In the genomic region with DNA sequence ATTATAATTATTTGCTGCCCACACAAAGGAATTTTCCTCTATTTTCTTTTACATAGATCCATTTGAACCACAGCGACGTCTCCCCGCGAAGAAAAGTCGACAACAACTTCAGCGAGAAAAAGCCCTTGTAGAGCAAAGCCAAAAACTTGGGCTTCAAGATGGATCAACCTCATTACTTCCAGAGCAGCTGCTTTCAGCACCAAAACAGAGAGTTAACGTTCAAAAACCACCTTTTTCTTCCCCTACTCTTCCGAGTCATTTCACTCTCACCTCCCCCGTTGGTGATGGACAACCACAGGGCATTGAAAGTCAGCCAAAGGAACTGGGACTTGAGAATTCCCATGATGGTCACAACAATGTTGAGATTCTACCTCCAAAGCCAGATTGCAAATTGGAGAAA, we compare ENCODE assay signal across 19 cellular contexts. TPM values are rescaled to one million over a fixed set of nuclear protein-coding genes. Genes with fewer than 3 reads are reported as not detected.
DNase-seq lines count a peak whose midpoint lies in the region; ATAC-seq and TF ChIP-seq lines count a peak whose summit lies in the region.
"Had no signal": no experiment of that assay in that cellular context is flagged by ENCODE, and none has a peak within 500 bp of the region (broad histone marks: within the 10 kb centered on the region; RNA-seq: fewer than 3 reads in every experiment).

No MANE protein-coding gene starts in this region.

- H3K27ac Mint-ChIP-seq in activated CD8-positive, alpha-beta T cell treated with anti-CD3 and anti-CD28 coated beads for 36 hours = peak overlapping the region; percentile 38
- H3K27ac Mint-ChIP-seq in activated CD8-positive, alpha-beta T cell treated with anti-CD3 and anti-CD28 coated beads, Interleukin-2, amount 10 ng/mL, durations not matched to agents 7 days and 5 days = no peak overlapping the region
- no peak overlapping the region for H3K27ac Mint-ChIP-seq in activated CD4-positive, alpha-beta memory T cell treated with anti-CD3 and anti-CD28 coated beads, Interleukin-2, amount 10 ng/mL, durations not matched to agents 7 days and 5 days

- ATAC-seq in activated CD8-positive, alpha-beta T cell treated with anti-CD3 and anti-CD28 coated beads for 36 hours = no peak
- ATAC-seq in activated CD8-positive, alpha-beta T cell treated with anti-CD3 and anti-CD28 coated beads, Interleukin-2, amount 10 ng/mL, durations not matched to agents 7 days and 5 days = no peak
- ATAC-seq in HG03432 (IDR thresholded peaks at IDR 0.05; ENCODE audit: unreplicated experiment) = no peak

- H3K27me3 Mint-ChIP-seq in activated CD8-positive, alpha-beta T cell treated with anti-CD3 and anti-CD28 coated beads for 36 hours = no peaks in the 10 kb centered on the region
- H3K27me3 Mint-ChIP-seq in activated CD8-positive, alpha-beta T cell treated with anti-CD3 and anti-CD28 coated beads, Interleukin-2, amount 10 ng/mL, durations not matched to agents 7 days and 5 days (ENCODE audit: low read depth) = no peaks in the 10 kb centered on the region
- no peaks in the 10 kb centered on the region for H3K27me3 Mint-ChIP-seq in activated CD4-positive, alpha-beta memory T cell treated with anti-CD3 and anti-CD28 coated beads, Interleukin-2, amount 10 ng/mL, durations not matched to agents 7 days and 5 days
- H3K27me3 Mint-ChIP-seq: CD4-positive, alpha-beta memory T cell had no signal

- TF ChIP-seq CTCF in activated CD8-positive, alpha-beta T cell treated with anti-CD3 and anti-CD28 coated beads for 36 hours (IDR thresholded peaks at IDR 0.05) = no peak

- POLR2A ChIA-PET in activated CD8-positive, alpha-beta T cell treated with anti-CD3 and anti-CD28 coated beads for 36 hours (lab: Charles Lee) = no interaction called here
- POLR2A ChIA-PET in activated CD8-positive, alpha-beta T cell treated with anti-CD3 and anti-CD28 coated beads, Interleukin-2, amount 10 ng/mL, durations not matched to agents 7 days and 5 days (lab: Charles Lee) = no interaction called here
- POLR2A ChIA-PET in activated CD4-positive, alpha-beta memory T cell treated with anti-CD3 and anti-CD28 coated beads, Interleukin-2, amount 10 ng/mL, durations not matched to agents 7 days and 5 days (lab: Charles Lee) = no interaction called here

- H3K4me1 Mint-ChIP-seq in activated CD8-positive, alpha-beta T cell treated with anti-CD3 and anti-CD28 coated beads for 36 hours (ENCODE audit: low read depth) = peaks cover 14% of the 10 kb centered on the region
- H3K4me1 Mint-ChIP-seq in activated CD8-positive, alpha-beta T cell treated with anti-CD3 and anti-CD28 coated beads, Interleukin-2, amount 10 ng/mL, durations not matched to agents 7 days and 5 days (ENCODE audit: low read depth) = peaks cover 3% of the 10 kb centered on the region
- H3K4me1 Mint-ChIP-seq in activated CD4-positive, alpha-beta memory T cell treated with anti-CD3 and anti-CD28 coated beads, Interleukin-2, amount 10 ng/mL, durations not matched to agents 7 days and 5 days = peaks cover 8% of the 10 kb centered on the region

- H3K4me3 Mint-ChIP-seq in activated CD8-positive, alpha-beta T cell treated with anti-CD3 and anti-CD28 coated beads for 36 hours = no peak overlapping the region
- H3K4me3 Mint-ChIP-seq in activated CD8-positive, alpha-beta T cell treated with anti-CD3 and anti-CD28 coated beads, Interleukin-2, amount 10 ng/mL, durations not matched to agents 7 days and 5 days = no peak overlapping the region
- H3K4me3 Mint-ChIP-seq in activated CD4-positive, alpha-beta memory T cell treated with anti-CD3 and anti-CD28 coated beads, Interleukin-2, amount 10 ng/mL, durations not matched to agents 7 days and 5 days = no peak overlapping the region
- H3K4me3 Mint-ChIP-seq: CD4-positive, alpha-beta memory T cell had no signal

- H3K9me3 Mint-ChIP-seq in activated CD8-positive, alpha-beta T cell treated with anti-CD3 and anti-CD28 coated beads for 36 hours = no peaks in the 10 kb centered on the region
- H3K9me3 Mint-ChIP-seq in activated CD8-positive, alpha-beta T cell treated with anti-CD3 and anti-CD28 coated beads, Interleukin-2, amount 10 ng/mL, durations not matched to agents 7 days and 5 days (ENCODE audit: insufficient read depth) = no peaks in the 10 kb centered on the region
- no peaks in the 10 kb centered on the region for H3K9me3 Mint-ChIP-seq in activated CD4-positive, alpha-beta memory T cell treated with anti-CD3 and anti-CD28 coated beads, Interleukin-2, amount 10 ng/mL, durations not matched to agents 7 days and 5 days
- H3K9me3 Mint-ChIP-seq: CD4-positive, alpha-beta memory T cell had no signal

- DNase-seq in activated CD8-positive, alpha-beta T cell treated with anti-CD3 and anti-CD28 coated beads for 36 hours = no peak
- DNase-seq in activated CD8-positive, alpha-beta T cell treated with anti-CD3 and anti-CD28 coated beads, Interleukin-2, amount 10 ng/mL, durations not matched to agents 7 days and 5 days = no peak
- DNase-seq in M059J (ENCODE audit: low read depth) (peak; percentile 73), astrocyte of the hippocampus (ENCODE audit: low read depth, low spot score) (peak; percentile 28), myocyte (ENCODE audit: low read depth) (peak; percentile 27), T-helper 2 cell (no peak)
- DNase-seq in activated CD4-positive, alpha-beta memory T cell treated with anti-CD3 and anti-CD28 coated beads, Interleukin-2, amount 10 ng/mL, durations not matched to agents 7 days and 5 days = no peak
- DNase-seq: ACHN; CD4-positive, alpha-beta memory T cell; DND-41; MV-4-11; NCI-H1105 treated with DMSO at 0.1 percent for 48 hours; NCI-H2029 treated with DMSO at 0.1 percent for 48 hours; NCI-H226; NCI-H524; NCI-H82; Peyer's patch; Right ventricle myocardium superior had no signal

- CTCF ChIA-PET in activated CD8-positive, alpha-beta T cell treated with anti-CD3 and anti-CD28 coated beads for 36 hours (lab: Charles Lee) = no interaction called here
- CTCF ChIA-PET in activated CD8-positive, alpha-beta T cell treated with anti-CD3 and anti-CD28 coated beads, Interleukin-2, amount 10 ng/mL, durations not matched to agents 7 days and 5 days (lab: Charles Lee) = no interaction called here
- CTCF ChIA-PET in activated CD4-positive, alpha-beta memory T cell treated with anti-CD3 and anti-CD28 coated beads, Interleukin-2, amount 10 ng/mL, durations not matched to agents 7 days and 5 days (lab: Charles Lee) = interaction anchor here (0.7 kb wide), 1 partner anchor 11 kb away, joined by 3 read pairs; no protein-coding TSS in a partner anchor

- peaks cover 53% of the 10 kb centered on the region for H3K36me3 Mint-ChIP-seq in activated CD8-positive, alpha-beta T cell treated with anti-CD3 and anti-CD28 coated beads for 36 hours (ENCODE audit: low read depth)
- H3K36me3 Mint-ChIP-seq in activated CD8-positive, alpha-beta T cell treated with anti-CD3 and anti-CD28 coated beads, Interleukin-2, amount 10 ng/mL, durations not matched to agents 7 days and 5 days (ENCODE audit: low read depth) = peaks cover 55% of the 10 kb centered on the region
- peaks cover 67% of the 10 kb centered on the region for H3K36me3 Mint-ChIP-seq in activated CD4-positive, alpha-beta memory T cell treated with anti-CD3 and anti-CD28 coated beads, Interleukin-2, amount 10 ng/mL, durations not matched to agents 7 days and 5 days (ENCODE audit: low read depth)

- intact Hi-C loops in activated CD8-positive, alpha-beta T cell treated with anti-CD3 and anti-CD28 coated beads for 36 hours (cut with micrococcal nuclease) = loop anchor here (10.0 kb wide), 1 partner anchor 464 kb away; a partner anchor contains a TSS

RNA-seq across cellular contexts. Expression of a gene that starts 7.2 kb away (rescaled TPM):
- total RNA-seq in activated CD8-positive, alpha-beta T cell treated with anti-CD3 and anti-CD28 coated beads for 36 hours = 1 to 10 TPM; 8.2 to 9.5 TPM
- 10 to 100 TPM; 11.0 TPM for total RNA-seq in activated CD8-positive, alpha-beta T cell treated with anti-CD3 and anti-CD28 coated beads, Interleukin-2, amount 10 ng/mL, durations not matched to agents 7 days and 5 days
- total RNA-seq in M059J (2014; rRNA removed; shearing (Covaris generic)) = 12.7 and 13.8 TPM in 2 replicates
- 14.0 and 18.8 TPM in 2 replicates for total RNA-seq in myocyte
- 7.5 TPM for polyA plus RNA-seq in myocyte (2012)
- total RNA-seq in activated CD4-positive, alpha-beta memory T cell treated with anti-CD3 and anti-CD28 coated beads, Interleukin-2, amount 10 ng/mL, durations not matched to agents 7 days and 5 days = 10 to 100 TPM in 1 of 2 experiments, 1 to 10 TPM in 1; 8.9 to 10.8 TPM

Comparison
In these comparisons a context has a peak if more than half of its experiments do, and no peak if none do; other contexts are left out.
1. DNase-seq: peak in M059J (single experiment), astrocyte of the hippocampus (single experiment) and myocyte (single experiment); none in activated CD8-positive, alpha-beta T cell treated with anti-CD3 and anti-CD28 coated beads for 36 hours (single experiment), activated CD8-positive, alpha-beta T cell treated with anti-CD3 and anti-CD28 coated beads, Interleukin-2, amount 10 ng/mL, durations not matched to agents 7 days and 5 days (single experiment), T-helper 2 cell (0 of 5) and activated CD4-positive, alpha-beta memory T cell treated with anti-CD3 and anti-CD28 coated beads, Interleukin-2, amount 10 ng/mL, durations not matched to agents 7 days and 5 days (single experiment).